In genomic region chr9:100352201-100352726, GRCh38 we compare ENCODE assay signal across 8 cellular contexts. TPM values are rescaled to one million over a fixed set of nuclear protein-coding genes. Genes with fewer than 3 reads are reported as not detected.
DNase-seq lines count a peak whose midpoint lies in the region; ATAC-seq and TF ChIP-seq lines count a peak whose summit lies in the region.

No MANE protein-coding gene starts in this region.

- H3K4me3 Mint-ChIP-seq in CD4-positive, CD25-positive, alpha-beta regulatory T cell, result peak overlapping the region; percentile 93 to 100 (median 96)
- peak overlapping the region; percentile 95 for H3K4me3 Mint-ChIP-seq in chondrocyte (ENCODE audit: unreplicated experiment)

- H3K4me1 Mint-ChIP-seq in CD4-positive, CD25-positive, alpha-beta regulatory T cell, result peaks cover 34 to 63% (median 53%) of the 10 kb centered on the region in 4 donors
- H3K4me1 Mint-ChIP-seq in chondrocyte (ENCODE audit: low read depth), result peaks cover 32% of the 10 kb centered on the region

- H3K4me1 ChIP-seq in CD4-positive, CD25-positive, alpha-beta regulatory T cell (ENCODE audit: control insufficient read depth, insufficient read depth, low read length, poor library complexity, severe bottlenecking), result peaks cover 40% of the 10 kb centered on the region
- H3K4me1 ChIP-seq in left lung, result peaks cover 12 to 20% of the 10 kb centered on the region in 2 donors

- TF ChIP-seq CTCF in chondrocyte (IDR thresholded peaks at IDR 0.05), result no peak
- TF ChIP-seq CTCF in left lung (IDR thresholded peaks at IDR 0.05), result no peak

- peak overlapping the region; percentile 84 for H3K27ac ChIP-seq in CD4-positive, CD25-positive, alpha-beta regulatory T cell (ENCODE audit: insufficient read depth, low read length, poor library complexity, severe bottlenecking)
- H3K27ac ChIP-seq in left lung, result peak overlapping the region; percentile 73 to 83

- H3K9me3 ChIP-seq in CD4-positive, CD25-positive, alpha-beta regulatory T cell (ENCODE audit: control insufficient read depth in 2 of 2, low read length in 2 of 2), result no peaks in the 10 kb centered on the region
- no peaks in the 10 kb centered on the region for H3K9me3 ChIP-seq in left lung

- peak overlapping the region; percentile 82 to 95 (median 94) for H3K27ac Mint-ChIP-seq in CD4-positive, CD25-positive, alpha-beta regulatory T cell
- H3K27ac Mint-ChIP-seq in chondrocyte (ENCODE audit: unreplicated experiment), result peak overlapping the region; percentile 79

- intact Hi-C loops in left lung (cut with DNase I), result loop anchor here in 1 of 2 donors (10.0 kb wide), 1 partner anchor 243 kb away; no protein-coding TSS in a partner anchor

- H3K4me3 ChIP-seq in CD4-positive, CD25-positive, alpha-beta regulatory T cell (ENCODE audit: low read depth, low read length), result peak overlapping the region; percentile 96
- peak overlapping the region; percentile 83 to 85 for H3K4me3 ChIP-seq in left lung

- peak in 1 of 2 donors; percentile 12 for ATAC-seq in CD4-positive, CD25-positive, alpha-beta regulatory T cell (ENCODE audit: low read depth in 2 of 2)
- ATAC-seq in GM19438 (IDR thresholded peaks at IDR 0.05; ENCODE audit: low read depth, unreplicated experiment) (peak; percentile 43), HG03460 (IDR thresholded peaks at IDR 0.05; ENCODE audit: unreplicated experiment) (peak; percentile 41), left lung (peak; percentile 51)

- H3K9me3 Mint-ChIP-seq in CD4-positive, CD25-positive, alpha-beta regulatory T cell, result peaks cover 0 to 3% (median 0%) of the 10 kb centered on the region in 7 donors
- no peaks in the 10 kb centered on the region for H3K9me3 Mint-ChIP-seq in chondrocyte (ENCODE audit: low read depth)

- no peaks in the 10 kb centered on the region for H3K36me3 ChIP-seq in CD4-positive, CD25-positive, alpha-beta regulatory T cell (ENCODE audit: control insufficient read depth, insufficient read depth, low read length)
- H3K36me3 ChIP-seq in left lung, result no peaks in the 10 kb centered on the region

- peak in 2 of 3 donors; percentile 2 to 32 for DNase-seq in CD4-positive, CD25-positive, alpha-beta regulatory T cell
- DNase-seq in UCSD-AML1 (lab: John Stamatoyannopoulos, UW; ENCODE audit: unreplicated experiment) (peak; percentile 43), chondrocyte (ENCODE audit: low spot score) (peak; percentile 79), left lung (peak in 1 of 2 donors; percentile 46), middle frontal gyrus (ENCODE audit: extremely low spot score, low spot score) (no peak)
- DNase-seq in stimulated activated CD4-positive, alpha-beta T cell treated with anti-CD3 and anti-CD28 coated beads, Interleukin-4, amount 100 ng/mL, for 48 hours (ENCODE audit: low read depth in 2 of 2), result peak; percentile 9 to 13

- H3K27me3 ChIP-seq in CD4-positive, CD25-positive, alpha-beta regulatory T cell (ENCODE audit: control insufficient read depth, insufficient read depth, low read length), result no peaks in the 10 kb centered on the region
- H3K27me3 ChIP-seq in left lung, result no peaks in the 10 kb centered on the region

- peaks cover 4% of the 10 kb centered on the region for H3K27me3 Mint-ChIP-seq in CD4-positive, CD25-positive, alpha-beta regulatory T cell
- H3K27me3 Mint-ChIP-seq in chondrocyte (ENCODE audit: low read depth), result no peaks in the 10 kb centered on the region

- H3K36me3 Mint-ChIP-seq in CD4-positive, CD25-positive, alpha-beta regulatory T cell, result no peaks in the 10 kb centered on the region
- no peaks in the 10 kb centered on the region for H3K36me3 Mint-ChIP-seq in chondrocyte (ENCODE audit: low read depth)

RNA-seq across cellular contexts. Expression of gene TEX10, which starts 0.5 kb away (rescaled TPM):
- total RNA-seq in CD4-positive, CD25-positive, alpha-beta regulatory T cell, result 13.7 TPM
- polyA plus RNA-seq in CD4-positive, CD25-positive, alpha-beta regulatory T cell, result 10 to 100 TPM; 15.0 to 23.9 (median 20.8) TPM
- total RNA-seq in chondrocyte (14.4 to 15.8 TPM (median 14.6 TPM) in 3 replicates), left lung (10 to 100 TPM; 10.5 to 13.7 TPM)
